Comparison of ENCODE assay signal across 29 cellular contexts in genomic region chr9:131580358-131580757, GRCh38. TPM values are rescaled to one million over a fixed set of nuclear protein-coding genes. Genes with fewer than 3 reads are reported as not detected.
A peak's percentile ranks its signal among the peaks of the same experiment; 100 is the strongest.
DNase-seq lines count a peak whose midpoint lies in the region; ATAC-seq and TF ChIP-seq lines count a peak whose summit lies in the region.
"Had no signal": no experiment of that assay in that cellular context is flagged by ENCODE, and none has a peak within 500 bp of the region (broad histone marks: within the 10 kb centered on the region; RNA-seq: fewer than 3 reads in every experiment).

No MANE protein-coding gene starts in this region.

- no peak overlapping the region for H3K4me3 Mint-ChIP-seq in activated T-cell treated with anti-CD3 and anti-CD28 coated beads, Interleukin-2, amount 50 U/mL, for 24 hours
- H3K4me3 Mint-ChIP-seq in activated T-cell treated with anti-CD3 and anti-CD28 coated beads, Interleukin-2, amount 50 U/mL, for 4 hours: no peak overlapping the region
- H3K4me3 Mint-ChIP-seq in CD4-positive, alpha-beta memory T cell: no peak overlapping the region
- H3K4me3 Mint-ChIP-seq in dendritic cell treated with granulocyte-macrophage colony-stimulating factor and Interleukin-4, amounts not matched to agents 40 ng/mL and 50 ng/mL, for 4 days: no peak overlapping the region
- no peak overlapping the region for H3K4me3 Mint-ChIP-seq in stimulated activated memory B cell treated with anti-CD40 and anti-IgM and Interleukin-4, amounts not matched to agents 10 μg/mL and 1 μg/mL and 100 μg/mL, for 72 hours
- H3K4me3 Mint-ChIP-seq in progenitor cell of endocrine pancreas (ENCODE audit: low read depth): no peak overlapping the region
- H3K4me3 Mint-ChIP-seq: activated B cell treated with CpG ODN at 0.5 μM for 24 hours, memory B cell, neural progenitor cell had no signal

- H3K36me3 Mint-ChIP-seq in activated T-cell treated with anti-CD3 and anti-CD28 coated beads, Interleukin-2, amount 50 U/mL, for 24 hours (ENCODE audit: low read depth): peaks cover 96% of the 10 kb centered on the region
- peaks cover 26% of the 10 kb centered on the region for H3K36me3 Mint-ChIP-seq in activated T-cell treated with anti-CD3 and anti-CD28 coated beads, Interleukin-2, amount 50 U/mL, for 4 hours (ENCODE audit: insufficient read depth)
- peaks cover 38 to 63% of the 10 kb centered on the region in 2 donors for H3K36me3 Mint-ChIP-seq in CD4-positive, alpha-beta memory T cell
- peaks cover 100% of the 10 kb centered on the region for H3K36me3 Mint-ChIP-seq in dendritic cell treated with granulocyte-macrophage colony-stimulating factor and Interleukin-4, amounts not matched to agents 40 ng/mL and 50 ng/mL, for 4 days (ENCODE audit: low read depth)
- peaks cover 87% of the 10 kb centered on the region for H3K36me3 Mint-ChIP-seq in stimulated activated memory B cell treated with anti-CD40 and anti-IgM and Interleukin-4, amounts not matched to agents 10 μg/mL and 1 μg/mL and 100 μg/mL, for 72 hours
- peaks cover 6% of the 10 kb centered on the region for H3K36me3 Mint-ChIP-seq in progenitor cell of endocrine pancreas (ENCODE audit: insufficient read depth)

- no peak for ATAC-seq in activated T-cell treated with anti-CD3 and anti-CD28 coated beads, Interleukin-2, amount 50 U/mL, for 4 hours
- ATAC-seq in stimulated activated memory B cell treated with anti-CD40 and anti-IgM and Interleukin-4, amounts not matched to agents 10 μg/mL and 1 μg/mL and 100 μg/mL, for 72 hours: no peak

- H3F3A ChIP-seq in GM23248 (ENCODE audit: insufficient read depth): no peaks in the 10 kb centered on the region

- POLR2A ChIA-PET in CD4-positive, alpha-beta memory T cell (lab: Charles Lee; ENCODE audit: partially characterized antibody): interaction anchor here (0.6 kb wide), 1 partner anchor 179 kb away, joined by 3 read pairs; no protein-coding TSS in a partner anchor

- H3K4me2 ChIP-seq in GM23248 (ENCODE audit: unreplicated experiment): no peak overlapping the region
- H3K4me2 ChIP-seq: neural progenitor cell, smooth muscle cell had no signal

- 98% methylated on average over 9 of the region's 9 CpGs for WGBS in GM23248 (ENCODE audit: low coverage in 1 of 2, low lambda C conversion rate in 2 of 2, missing lambda C conversion rate in 2 of 2), 2 experiments

- CTCF ChIA-PET in CD4-positive, alpha-beta memory T cell (lab: Charles Lee; ENCODE audit: partially characterized antibody): interaction anchor here (0.9 to 1.7 kb wide), 2 partner anchors 165 to 167 kb away, joined by 3 to 5 read pairs; no protein-coding TSS in a partner anchor

- intact Hi-C loops in CD4-positive, alpha-beta memory T cell (cut with micrococcal nuclease): no loop called here
- intact Hi-C loops in dendritic cell treated with granulocyte-macrophage colony-stimulating factor and Interleukin-4, amounts not matched to agents 40 ng/mL and 50 ng/mL, for 4 days (cut with micrococcal nuclease): no loop called here

- H3K27ac Mint-ChIP-seq in activated T-cell treated with anti-CD3 and anti-CD28 coated beads, Interleukin-2, amount 50 U/mL, for 24 hours: peak overlapping the region; percentile 50
- H3K27ac Mint-ChIP-seq in CD4-positive, alpha-beta memory T cell: peak overlapping the region in 5 of 7 donors; percentile 14 to 89 (median 62)
- H3K27ac Mint-ChIP-seq in dendritic cell treated with granulocyte-macrophage colony-stimulating factor and Interleukin-4, amounts not matched to agents 40 ng/mL and 50 ng/mL, for 4 days: peak overlapping the region; percentile 20
- peak overlapping the region; percentile 84 for H3K27ac Mint-ChIP-seq in stimulated activated memory B cell treated with anti-CD40 and anti-IgM and Interleukin-4, amounts not matched to agents 10 μg/mL and 1 μg/mL and 100 μg/mL, for 72 hours
- no peak overlapping the region for H3K27ac Mint-ChIP-seq in progenitor cell of endocrine pancreas
- H3K27ac Mint-ChIP-seq: neural progenitor cell had no signal

- no peaks in the 10 kb centered on the region for H3K9me3 Mint-ChIP-seq in activated T-cell treated with anti-CD3 and anti-CD28 coated beads, Interleukin-2, amount 50 U/mL, for 24 hours
- H3K9me3 Mint-ChIP-seq in activated T-cell treated with anti-CD3 and anti-CD28 coated beads, Interleukin-2, amount 50 U/mL, for 4 hours: no peaks in the 10 kb centered on the region
- peaks cover 0 to 4% (median 0%) of the 10 kb centered on the region in 8 donors for H3K9me3 Mint-ChIP-seq in CD4-positive, alpha-beta memory T cell
- H3K9me3 Mint-ChIP-seq in dendritic cell treated with granulocyte-macrophage colony-stimulating factor and Interleukin-4, amounts not matched to agents 40 ng/mL and 50 ng/mL, for 4 days: no peaks in the 10 kb centered on the region
- H3K9me3 Mint-ChIP-seq in stimulated activated memory B cell treated with anti-CD40 and anti-IgM and Interleukin-4, amounts not matched to agents 10 μg/mL and 1 μg/mL and 100 μg/mL, for 72 hours: no peaks in the 10 kb centered on the region
- H3K9me3 Mint-ChIP-seq in progenitor cell of endocrine pancreas (ENCODE audit: low read depth): no peaks in the 10 kb centered on the region
- H3K9me3 Mint-ChIP-seq: activated B cell treated with CpG ODN at 0.5 μM for 24 hours, memory B cell, neural progenitor cell had no signal

- H3K4me1 ChIP-seq in CD4-positive, alpha-beta memory T cell (ENCODE audit: insufficient read depth, low read length): peaks cover 42% of the 10 kb centered on the region
- no peaks in the 10 kb centered on the region for H3K4me1 ChIP-seq in GM23248 (ENCODE audit: insufficient read depth)
- H3K4me1 ChIP-seq: BE2C, neural progenitor cell, thyroid gland, uterus had no signal

- H3K36me3 ChIP-seq in CD4-positive, alpha-beta memory T cell (ENCODE audit: insufficient read depth, low read length): peaks cover 67% of the 10 kb centered on the region
- H3K36me3 ChIP-seq in GM23248 (ENCODE audit: low read depth): no peaks in the 10 kb centered on the region
- H3K36me3 ChIP-seq: breast epithelium, neural progenitor cell, uterus had no signal

- H3K79me2 ChIP-seq in GM23248 (ENCODE audit: insufficient read depth): no peaks in the 10 kb centered on the region

- no peak overlapping the region for H2AFZ ChIP-seq in GM23248
- H2AFZ ChIP-seq: neural progenitor cell had no signal

- no peak overlapping the region for H3K27ac ChIP-seq in CD4-positive, alpha-beta memory T cell (ENCODE audit: low read depth, low read length)
- no peak overlapping the region for H3K27ac ChIP-seq in GM23248
- H3K27ac ChIP-seq: breast epithelium, neural progenitor cell, SJSA1, thyroid gland, uterus had no signal

- no peaks in the 10 kb centered on the region for H3K27me3 ChIP-seq in CD4-positive, alpha-beta memory T cell (ENCODE audit: insufficient read depth, low read length)
- H3K27me3 ChIP-seq in GM23248 (replicated peaks; ENCODE audit: insufficient read depth): no peaks in the 10 kb centered on the region
- H3K27me3 ChIP-seq: BE2C, breast epithelium, neural progenitor cell, right atrium auricular region, SJSA1, thyroid gland, uterus had no signal

- no peak overlapping the region for H3K9ac ChIP-seq in GM23248
- H3K9ac ChIP-seq: neural progenitor cell had no signal

- no peak overlapping the region for H3K4me3 ChIP-seq in CD4-positive, alpha-beta memory T cell (ENCODE audit: low read length in 2 of 2)
- H3K4me3 ChIP-seq in GM23248: no peak overlapping the region
- H3K4me3 ChIP-seq: breast epithelium, neural progenitor cell, right atrium auricular region, SJSA1, smooth muscle cell, thyroid gland, uterus had no signal

- H3K9me3 ChIP-seq in CD4-positive, alpha-beta memory T cell (ENCODE audit: control insufficient read depth in 1 of 2, low read length in 2 of 2): no peaks in the 10 kb centered on the region
- no peaks in the 10 kb centered on the region for H3K9me3 ChIP-seq in GM23248 (ENCODE audit: low read depth)
- H3K9me3 ChIP-seq: BE2C, breast epithelium, right atrium auricular region, SJSA1, thyroid gland, uterus had no signal

- H3K27me3 Mint-ChIP-seq in activated T-cell treated with anti-CD3 and anti-CD28 coated beads, Interleukin-2, amount 50 U/mL, for 24 hours: no peaks in the 10 kb centered on the region
- no peaks in the 10 kb centered on the region for H3K27me3 Mint-ChIP-seq in activated T-cell treated with anti-CD3 and anti-CD28 coated beads, Interleukin-2, amount 50 U/mL, for 4 hours (ENCODE audit: low read depth)
- no peaks in the 10 kb centered on the region for H3K27me3 Mint-ChIP-seq in CD4-positive, alpha-beta memory T cell
- H3K27me3 Mint-ChIP-seq in dendritic cell treated with granulocyte-macrophage colony-stimulating factor and Interleukin-4, amounts not matched to agents 40 ng/mL and 50 ng/mL, for 4 days: no peaks in the 10 kb centered on the region
- H3K27me3 Mint-ChIP-seq in stimulated activated memory B cell treated with anti-CD40 and anti-IgM and Interleukin-4, amounts not matched to agents 10 μg/mL and 1 μg/mL and 100 μg/mL, for 72 hours: no peaks in the 10 kb centered on the region
- no peaks in the 10 kb centered on the region for H3K27me3 Mint-ChIP-seq in progenitor cell of endocrine pancreas
- H3K27me3 Mint-ChIP-seq: activated B cell treated with CpG ODN at 0.5 μM for 24 hours, memory B cell had no signal

- no peak for DNase-seq in activated T-cell treated with anti-CD3 and anti-CD28 coated beads, Interleukin-2, amount 50 U/mL, for 24 hours
- DNase-seq in activated T-cell treated with anti-CD3 and anti-CD28 coated beads, Interleukin-2, amount 50 U/mL, for 4 hours: no peak
- no peak for DNase-seq in CD4-positive, alpha-beta memory T cell
- no peak for DNase-seq in GM23248
- no peak for DNase-seq in progenitor cell of endocrine pancreas (ENCODE audit: low spot score, unreplicated experiment)
- DNase-seq: ACHN; activated B cell treated with CpG ODN at 0.5 μM for 24 hours; activated CD4-positive, alpha-beta T cell treated with anti-CD3 and anti-CD28 coated beads, Interleukin-2, amount 50 U/mL, for 48 hours; BE2C; COR-L47; H7; hippocampal formation; KG1; left cardiac atrium; MM.1S; NCI-H1930; NCI-H2171 treated with DMSO at 0.1 percent for 48 hours; NCI-H510A; thyroid gland had no signal

- in situ Hi-C loops in GM23248 (cut with MboI): no loop called here

- no peaks in the 10 kb centered on the region for H4K20me1 ChIP-seq in GM23248 (ENCODE audit: insufficient read depth)

- TF ChIP-seq CTCF in progenitor cell of endocrine pancreas (IDR thresholded peaks at IDR 0.05; ENCODE audit: unreplicated experiment): no peak

- H3K9me2 ChIP-seq in GM23248 (ENCODE audit: insufficient read depth): no peaks in the 10 kb centered on the region

- peaks cover 38% of the 10 kb centered on the region for H3K4me1 Mint-ChIP-seq in activated T-cell treated with anti-CD3 and anti-CD28 coated beads, Interleukin-2, amount 50 U/mL, for 24 hours (ENCODE audit: low read depth)
- H3K4me1 Mint-ChIP-seq in activated T-cell treated with anti-CD3 and anti-CD28 coated beads, Interleukin-2, amount 50 U/mL, for 4 hours (ENCODE audit: low read depth): peaks cover 36% of the 10 kb centered on the region
- H3K4me1 Mint-ChIP-seq in CD4-positive, alpha-beta memory T cell: peaks cover 21 to 50% (median 30%) of the 10 kb centered on the region in 4 donors
- peaks cover 38% of the 10 kb centered on the region for H3K4me1 Mint-ChIP-seq in dendritic cell treated with granulocyte-macrophage colony-stimulating factor and Interleukin-4, amounts not matched to agents 40 ng/mL and 50 ng/mL, for 4 days (ENCODE audit: low read depth)
- H3K4me1 Mint-ChIP-seq in stimulated activated memory B cell treated with anti-CD40 and anti-IgM and Interleukin-4, amounts not matched to agents 10 μg/mL and 1 μg/mL and 100 μg/mL, for 72 hours: peaks cover 48% of the 10 kb centered on the region
- H3K4me1 Mint-ChIP-seq in progenitor cell of endocrine pancreas (ENCODE audit: low read depth): no peaks in the 10 kb centered on the region
- H3K4me1 Mint-ChIP-seq: neural progenitor cell had no signal

RNA-seq across cellular contexts. Expression of gene PRRT1B, which starts 35.0 kb away (rescaled TPM):
- not detected for total RNA-seq in activated T-cell treated with anti-CD3 and anti-CD28 coated beads, Interleukin-2, amount 50 U/mL, for 4 hours
- not detected for total RNA-seq in CD4-positive, alpha-beta memory T cell
- polyA plus RNA-seq in CD4-positive, alpha-beta memory T cell: not detected
- total RNA-seq in GM23248 (2014; rRNA removed; shearing (Covaris generic)): not detected in 2 replicates
- polyA plus RNA-seq in GM23248 (2016; fragmentation: Nextera tagmentation; extraction: Ambion mirVana): not detected in 2 replicates
- 6.7 and 7.1 TPM in 2 replicates for total RNA-seq in progenitor cell of endocrine pancreas
- total RNA-seq: activated B cell treated with CpG ODN at 0.5 μM for 24 hours, left cardiac atrium, right atrium auricular region, RPMI7951, SJSA1, smooth muscle cell, thyroid gland, uterus had no signal
- polyA plus RNA-seq: smooth muscle cell had no signal

RNA-seq across cellular contexts. Expression of gene UCK1, which starts 49.3 kb away (rescaled TPM):
- 10 to 100 TPM; 21.1 to 23.3 (median 22.9) TPM for total RNA-seq in activated T-cell treated with anti-CD3 and anti-CD28 coated beads, Interleukin-2, amount 50 U/mL, for 4 hours
- total RNA-seq in CD4-positive, alpha-beta memory T cell: 10 to 100 TPM; 36.1 to 39.7 TPM
- polyA plus RNA-seq in CD4-positive, alpha-beta memory T cell: 10 to 100 TPM; 25.8 to 26.8 TPM
- total RNA-seq in GM23248 (2014; rRNA removed; shearing (Covaris generic)): 22.0 and 31.3 TPM in 2 replicates
- 22.6 and 24.7 TPM in 2 replicates for polyA plus RNA-seq in GM23248 (2016; fragmentation: Nextera tagmentation; extraction: Ambion mirVana)
- 32.4 and 32.8 TPM in 2 replicates for total RNA-seq in progenitor cell of endocrine pancreas
